ENCODE assay signal across 21 cellular contexts in genomic region chr3:141764946-141765345, GRCh38. TPM values are rescaled to one million over a fixed set of nuclear protein-coding genes. Genes with fewer than 3 reads are reported as not detected.
"Had no signal": no experiment of that assay in that cellular context is flagged by ENCODE, and none has a peak within 500 bp of the region (broad histone marks: within the 10 kb centered on the region; RNA-seq: fewer than 3 reads in every experiment).

No MANE protein-coding gene starts in this region.

- H3K27me3 ChIP-seq: ascending aorta, breast epithelium, gastroesophageal sphincter, left lung, upper lobe of right lung had no signal

- H3K36me3 ChIP-seq: ascending aorta, breast epithelium, gastroesophageal sphincter, left lung, upper lobe of right lung had no signal

- H3K4me3 ChIP-seq: ascending aorta, breast epithelium, gastroesophageal sphincter, left lung, mucosa of descending colon, skin epidermis, upper lobe of right lung had no signal

- H3K9me3 ChIP-seq: ascending aorta, breast epithelium, gastroesophageal sphincter, left lung, mucosa of descending colon, upper lobe of right lung had no signal

- H3K4me1 ChIP-seq: ascending aorta, breast epithelium, gastroesophageal sphincter, upper lobe of right lung had no signal

- DNase-seq: activated CD4-positive, CD25-positive, alpha-beta regulatory T cell treated with anti-CD3 and anti-CD28 coated beads, Interleukin-2, amount 50 U/mL, for 72 hours; activated CD8-positive, alpha-beta memory T cell treated with anti-CD3 and anti-CD28 coated beads, Interleukin-2, amount 10 ng/mL, durations not matched to agents 7 days and 5 days; activated naive CD4-positive, alpha-beta T cell treated with anti-CD3 and anti-CD28 coated beads for 36 hours; activated naive CD8-positive, alpha-beta T cell treated with anti-CD3 and anti-CD28 coated beads, Interleukin-2, amount 50 U/mL, for 24 hours; activated T-cell treated with anti-CD3 and anti-CD28 coated beads, Interleukin-2, amount 50 U/mL, for 1 hour; left lung; mammary epithelial cell; mucosa of descending colon; naive thymus-derived CD8-positive, alpha-beta T cell; posterior cingulate gyrus; T-cell; T1000; upper lobe of right lung had no signal

- H3K27ac ChIP-seq: ascending aorta, breast epithelium, epithelial cell of prostate, gastroesophageal sphincter, left lung, skin epidermis, upper lobe of right lung had no signal

RNA-seq across cellular contexts. Expression of gene GRK7, which starts 1.7 kb away (rescaled TPM):
- total RNA-seq: activated CD8-positive, alpha-beta memory T cell treated with anti-CD3 and anti-CD28 coated beads, Interleukin-2, amount 10 ng/mL, durations not matched to agents 7 days and 5 days; activated naive CD4-positive, alpha-beta T cell treated with anti-CD3 and anti-CD28 coated beads for 36 hours; activated T-helper 2 cell treated with anti-CD3 and anti-CD28 coated beads, Interferon-gamma antibody, Interleukin-2, Interleukin-4, amounts not matched to agents 10 μg/mL and 5 μg/mL and 100 μg/mL, durations not matched to agents 14 hours and 24 hours and 36 hours; ascending aorta; chondrocyte; dermis microvascular lymphatic vessel endothelial cell; gastroesophageal sphincter; left lung; mucosa of descending colon had no signal
